In the genomic region with DNA sequence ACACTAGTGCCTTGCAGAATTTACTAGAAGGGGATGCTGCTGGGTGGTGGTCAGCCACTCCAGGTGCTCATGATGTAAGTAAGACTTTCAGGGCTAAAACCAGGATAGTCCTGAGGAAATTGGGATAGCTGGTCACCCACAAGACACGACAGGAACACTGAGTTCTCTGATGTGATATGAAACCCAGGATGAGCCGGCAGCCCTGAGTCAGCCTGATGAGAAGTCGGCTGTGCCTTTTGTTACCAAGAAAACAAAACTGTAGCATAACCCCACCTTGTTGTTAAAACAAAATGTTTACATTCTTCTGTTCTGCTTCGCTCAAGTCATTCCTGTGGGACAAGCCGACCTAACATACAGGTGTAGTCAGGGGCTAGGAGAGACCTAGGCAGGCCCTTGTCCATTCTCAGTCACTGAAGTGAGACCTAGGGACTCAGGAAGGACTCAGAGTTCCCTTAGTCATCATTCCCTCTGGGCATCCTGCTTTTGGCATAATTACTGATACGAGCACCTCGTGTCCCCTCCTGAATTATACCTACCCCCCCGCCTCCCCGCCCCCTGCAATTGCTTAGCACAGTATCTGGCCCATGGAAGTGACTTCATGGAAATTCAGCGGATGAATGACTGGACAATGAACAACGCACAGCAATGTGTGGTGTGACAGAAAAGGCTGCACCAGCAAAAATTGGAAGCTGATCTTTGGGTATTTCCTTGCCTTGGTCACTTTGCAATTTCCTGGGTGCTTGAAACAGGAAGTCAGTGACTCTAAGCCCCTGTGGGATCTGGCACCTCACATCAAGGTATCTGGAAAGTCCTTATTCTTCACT, we compare ENCODE assay signal across 9 cellular contexts. TPM values are rescaled to one million over a fixed set of nuclear protein-coding genes. Genes with fewer than 3 reads are reported as not detected.
DNase-seq lines count a peak whose midpoint lies in the region; ATAC-seq and TF ChIP-seq lines count a peak whose summit lies in the region.
"Had no signal": no experiment of that assay in that cellular context is flagged by ENCODE, and none has a peak within 500 bp of the region (broad histone marks: within the 10 kb centered on the region; RNA-seq: fewer than 3 reads in every experiment).

No MANE protein-coding gene starts in this region.

- H3K4me3 Mint-ChIP-seq in WTC11 = no peak overlapping the region

- ATAC-seq in WTC11 (peak; percentile 11; the same call in 1 of the 2 replicates), GM18861 (IDR thresholded peaks at IDR 0.05; ENCODE audit: unreplicated experiment) (no peak), GM18858 (IDR thresholded peaks at IDR 0.05; ENCODE audit: unreplicated experiment) (no peak)

- no peak overlapping the region for H3K4me3 ChIP-seq in esophagus squamous epithelium
- H3K4me3 ChIP-seq in skeletal muscle tissue (ENCODE audit: low read length in 3 of 3) = no peak overlapping the region

- no peaks in the 10 kb centered on the region for H3K36me3 ChIP-seq in esophagus squamous epithelium
- no peaks in the 10 kb centered on the region for H3K36me3 ChIP-seq in skeletal muscle tissue (ENCODE audit: control insufficient read depth in 3 of 3, insufficient read depth in 3 of 3, low read length in 3 of 3)

- peak overlapping the region in 1 of 3 donors; percentile 32 for H3K9ac ChIP-seq in skeletal muscle tissue (ENCODE audit: low read depth in 1 of 3, low read length in 3 of 3)

- POLR2A ChIA-PET in WTC11 (lab: Charles Lee) = no interaction called here

- TF ChIP-seq CTCF in WTC11 (IDR thresholded peaks at IDR 0.05) (no peak), esophagus squamous epithelium (IDR thresholded peaks at IDR 0.05) (no peak)

- CTCF ChIA-PET in WTC11 (lab: Charles Lee) = interaction anchor here (1.1 to 3.5 kb wide), 2 partner anchors 99 to 429 kb away, joined by 3 to 16 read pairs; no protein-coding TSS in a partner anchor

- intact Hi-C loops in esophagus squamous epithelium (cut with DNase I) = no loop called here

- peak overlapping the region; percentile 49 to 81 (median 60) for H3K27ac ChIP-seq in esophagus squamous epithelium
- H3K27ac ChIP-seq in skeletal muscle tissue (ENCODE audit: low read depth, low read length) = peak overlapping the region; percentile 76

- H3K9me3 Mint-ChIP-seq in WTC11 = no peaks in the 10 kb centered on the region

- no peaks in the 10 kb centered on the region for H3K27me3 Mint-ChIP-seq in WTC11 (ENCODE audit: low read depth)

- DNase-seq in NOMO-1 treated with DMSO at 0.1 percent for 48 hours (lab: John Stamatoyannopoulos, UW; ENCODE audit: unreplicated experiment) = peak; percentile 40
- no peak for DNase-seq in NOMO-1 treated with dmso at 0.1 percent for 144 hours (lab: John Stamatoyannopoulos, UW; ENCODE audit: unreplicated experiment)
- no peak for DNase-seq in WTC11 (ENCODE audit: low spot score)
- DNase-seq in esophagus squamous epithelium (lab: John Stamatoyannopoulos, UW) = no peak
- DNase-seq in NCI-H2081 (lab: John Stamatoyannopoulos, UW) = no peak
- DNase-seq: 8988T had no signal

- H3K27ac Mint-ChIP-seq in WTC11 = no peak overlapping the region

- no peaks in the 10 kb centered on the region for H3K36me3 Mint-ChIP-seq in WTC11

- H3K4me1 ChIP-seq in esophagus squamous epithelium (peaks cover 0 to 26% (median 0%) of the 10 kb centered on the region in 3 donors), skeletal muscle tissue (ENCODE audit: control insufficient read depth in 3 of 3, insufficient read depth in 3 of 3, low read length in 3 of 3) (peaks cover 0 to 9% (median 0%) of the 10 kb centered on the region in 3 donors)

- 46 to 70% methylated on average over 9 to 11 of the region's 11 CpGs for WGBS in esophagus squamous epithelium, 2 donors

- no peak for TF ChIP-seq POLR2A in esophagus squamous epithelium (IDR thresholded peaks at IDR 0.05)

- no peaks in the 10 kb centered on the region for H3K9me3 ChIP-seq in esophagus squamous epithelium
- no peaks in the 10 kb centered on the region for H3K9me3 ChIP-seq in skeletal muscle tissue (ENCODE audit: control insufficient read depth in 3 of 3, low read length in 3 of 3)

- H3K4me1 Mint-ChIP-seq in WTC11 = peaks cover 23% of the 10 kb centered on the region

- H3K27me3 ChIP-seq in esophagus squamous epithelium (no peaks in the 10 kb centered on the region), skeletal muscle tissue (ENCODE audit: control insufficient read depth in 3 of 3, insufficient read depth in 3 of 3, low read length in 3 of 3) (no peaks in the 10 kb centered on the region)

TF ChIP-seq in WTC11, 78 proteins besides CTCF, POLR2A, EP300 and RAD21:
- TF ChIP-seq, protein P1, sequence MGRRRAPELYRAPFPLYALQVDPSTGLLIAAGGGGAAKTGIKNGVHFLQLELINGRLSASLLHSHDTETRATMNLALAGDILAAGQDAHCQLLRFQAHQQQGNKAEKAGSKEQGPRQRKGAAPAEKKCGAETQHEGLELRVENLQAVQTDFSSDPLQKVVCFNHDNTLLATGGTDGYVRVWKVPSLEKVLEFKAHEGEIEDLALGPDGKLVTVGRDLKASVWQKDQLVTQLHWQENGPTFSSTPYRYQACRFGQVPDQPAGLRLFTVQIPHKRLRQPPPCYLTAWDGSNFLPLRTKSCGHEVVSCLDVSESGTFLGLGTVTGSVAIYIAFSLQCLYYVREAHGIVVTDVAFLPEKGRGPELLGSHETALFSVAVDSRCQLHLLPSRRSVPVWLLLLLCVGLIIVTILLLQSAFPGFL (CRISPR knock-in tag; IDR thresholded peaks at IDR 0.05; ENCODE audit: borderline replicate concordance) = no peak
- TF ChIP-seq, protein P2, sequence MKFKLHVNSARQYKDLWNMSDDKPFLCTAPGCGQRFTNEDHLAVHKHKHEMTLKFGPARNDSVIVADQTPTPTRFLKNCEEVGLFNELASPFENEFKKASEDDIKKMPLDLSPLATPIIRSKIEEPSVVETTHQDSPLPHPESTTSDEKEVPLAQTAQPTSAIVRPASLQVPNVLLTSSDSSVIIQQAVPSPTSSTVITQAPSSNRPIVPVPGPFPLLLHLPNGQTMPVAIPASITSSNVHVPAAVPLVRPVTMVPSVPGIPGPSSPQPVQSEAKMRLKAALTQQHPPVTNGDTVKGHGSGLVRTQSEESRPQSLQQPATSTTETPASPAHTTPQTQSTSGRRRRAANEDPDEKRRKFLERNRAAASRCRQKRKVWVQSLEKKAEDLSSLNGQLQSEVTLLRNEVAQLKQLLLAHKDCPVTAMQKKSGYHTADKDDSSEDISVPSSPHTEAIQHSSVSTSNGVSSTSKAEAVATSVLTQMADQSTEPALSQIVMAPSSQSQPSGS (CRISPR knock-in tag; IDR thresholded peaks at IDR 0.05; ENCODE audit: borderline replicate concordance, low read depth) = no peak

RNA-seq across cellular contexts. Expression of a gene that starts 31.9 kb away (rescaled TPM):
- total RNA-seq in WTC11 (2021) (1.3 to 1.7 TPM (median 1.4 TPM) in 3 replicates), esophagus squamous epithelium (10 to 100 TPM in 3 of 4 donors, 1 to 10 TPM in 1; 5.3 to 26.9 (median 17.3) TPM), skeletal muscle tissue (4.7 TPM)
